Comparison of ENCODE assay signal across 7 cellular contexts in genomic region chr5:68630354-68630753, GRCh38.
"Had no signal": no experiment of that assay in that cellular context is flagged by ENCODE, and none has a peak within 500 bp of the region (broad histone marks: within the 10 kb centered on the region; RNA-seq: fewer than 3 reads in every experiment).

No MANE protein-coding gene starts in this region.

- H3K4me3 ChIP-seq: K562 had no signal

- H3K4me2 ChIP-seq: KMS-11 had no signal

- ATAC-seq: K562 had no signal

- DNase-seq: IMR-90, KBM-7, KG1 had no signal

- FAIRE-seq: HTR-8/SVneo, K562 had no signal

- H3K27ac ChIP-seq: HL-60, KMS-11 had no signal

- H3K9ac ChIP-seq: KMS-11 had no signal
